13 cellular contexts compared by ENCODE assay signal in the genomic region with DNA sequence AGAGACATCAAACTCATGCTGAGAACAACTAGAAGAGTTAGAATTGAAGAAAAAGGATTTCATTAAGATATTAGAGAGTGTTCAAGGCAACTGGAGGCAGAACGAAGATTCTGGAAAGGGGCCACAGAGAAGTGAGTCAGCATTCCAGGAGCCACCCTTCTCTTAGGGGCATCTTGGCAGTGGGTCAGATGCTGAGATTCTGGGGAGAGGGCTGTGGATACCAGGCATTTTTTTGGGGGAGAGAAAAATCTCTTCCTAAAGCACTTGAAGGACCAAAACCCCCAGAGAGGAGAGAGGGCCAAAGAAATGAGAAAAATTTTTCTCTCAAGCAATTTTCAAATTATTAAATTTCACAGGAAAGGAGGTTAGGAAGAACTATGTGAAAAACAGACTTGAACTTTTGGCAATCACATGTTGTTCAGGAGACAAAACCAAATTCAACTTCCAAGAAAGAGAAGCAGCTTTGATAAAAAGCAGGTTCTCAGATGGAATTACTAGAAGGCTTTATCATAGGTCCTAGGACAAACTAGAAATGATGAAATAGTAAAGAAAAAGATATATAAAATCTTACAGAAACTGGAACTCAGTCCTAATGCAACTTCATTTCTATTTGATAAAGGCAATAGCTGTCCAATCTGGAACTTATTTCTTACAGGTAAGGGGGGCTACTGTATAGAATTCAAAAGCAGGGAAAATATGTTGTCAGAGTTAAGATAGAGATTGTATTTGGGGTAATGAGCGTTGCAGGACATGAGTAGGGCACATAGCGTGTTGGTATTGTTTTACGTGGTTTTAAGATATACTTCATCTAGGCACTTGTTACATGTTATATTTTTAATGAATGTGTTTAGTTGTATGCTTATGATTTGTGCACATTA. TPM values are rescaled to one million over a fixed set of nuclear protein-coding genes. Genes with fewer than 3 reads are reported as not detected.
DNase-seq lines count a peak whose midpoint lies in the region; ATAC-seq and TF ChIP-seq lines count a peak whose summit lies in the region.
"Had no signal": no experiment of that assay in that cellular context is flagged by ENCODE, and none has a peak within 500 bp of the region (broad histone marks: within the 10 kb centered on the region; RNA-seq: fewer than 3 reads in every experiment).

No MANE protein-coding gene starts in this region.

- 80 to 89% methylated on average over 4 of the region's 4 CpGs for WGBS in transverse colon (ENCODE audit: low coverage in 1 of 2), 2 donors

- H3K4me3 ChIP-seq in BLaER1 = no peak overlapping the region
- no peak overlapping the region for H3K4me3 ChIP-seq in transverse colon
- H3K4me3 ChIP-seq: esophagus muscularis mucosa had no signal

- no peaks in the 10 kb centered on the region for H3K27me3 ChIP-seq in BLaER1
- H3K27me3 ChIP-seq in transverse colon = no peaks in the 10 kb centered on the region
- H3K27me3 ChIP-seq: esophagus muscularis mucosa had no signal

- peak overlapping the region; percentile 68 for H3K9ac ChIP-seq in BLaER1
- H3K9ac ChIP-seq: parathyroid adenoma had no signal

- H3K4me1 ChIP-seq in BLaER1 (peaks cover 67% of the 10 kb centered on the region), transverse colon (peaks cover 0 to 9% (median 3%) of the 10 kb centered on the region in 4 donors)
- H3K4me1 ChIP-seq: parathyroid adenoma had no signal

- peak overlapping the region; percentile 88 for H3K4me2 ChIP-seq in BLaER1

- H3K4me3 Mint-ChIP-seq in activated T-helper 2 cell treated with anti-CD3 and anti-CD28 coated beads, Interferon-gamma antibody, Interleukin-2, Interleukin-4, amounts not matched to agents 10 μg/mL and 5 μg/mL and 100 μg/mL, durations not matched to agents 14 hours and 24 hours and 36 hours (ENCODE audit: low read depth) = peak overlapping the region; percentile 93
- H3K4me3 Mint-ChIP-seq in memory B cell = peak overlapping the region; percentile 39

- in situ Hi-C loops in transverse colon (cut with MboI; ENCODE audit: low pct_ligation_motif_present in 1 of 4, low pct_unique_long_range_greater_than_20kb in 1 of 4, low sequenced_read_pairs in 3 of 4) = no loop called here

- H4K20me1 ChIP-seq in BLaER1 = no peaks in the 10 kb centered on the region

- no peak for TF ChIP-seq EP300 in transverse colon (IDR thresholded peaks at IDR 0.05; ENCODE audit: low read depth)

- no peaks in the 10 kb centered on the region for H3K9me3 Mint-ChIP-seq in activated T-helper 2 cell treated with anti-CD3 and anti-CD28 coated beads, Interferon-gamma antibody, Interleukin-2, Interleukin-4, amounts not matched to agents 10 μg/mL and 5 μg/mL and 100 μg/mL, durations not matched to agents 14 hours and 24 hours and 36 hours
- H3K9me3 Mint-ChIP-seq in memory B cell = peaks cover 2% of the 10 kb centered on the region

- H3K27ac ChIP-seq in BLaER1 = peak overlapping the region; percentile 76
- H3K27ac ChIP-seq in transverse colon = peak overlapping the region in 2 of 4 donors; percentile 2 to 29
- H3K27ac ChIP-seq: parathyroid adenoma had no signal

- H3K36me3 ChIP-seq in BLaER1 (peaks cover 5% of the 10 kb centered on the region; the same call in 1 of the 2 replicates), transverse colon (no peaks in the 10 kb centered on the region)

- no peak for DNase-seq in activated T-helper 2 cell treated with anti-CD3 and anti-CD28 coated beads, Interferon-gamma antibody, Interleukin-2, Interleukin-4, amounts not matched to agents 10 μg/mL and 5 μg/mL and 100 μg/mL, durations not matched to agents 14 hours and 24 hours and 36 hours (ENCODE audit: low spot score)
- DNase-seq in memory B cell (ENCODE audit: low spot score in 2 of 2) (no peak), transverse colon (no peak)
- DNase-seq in stimulated activated CD4-positive, alpha-beta T cell treated with anti-CD3 and anti-CD28 coated beads, Interleukin-12 subunit alpha, Interleukin-12 subunit beta, amount 100 ng/mL, for 4 hours = no peak
- no peak for DNase-seq in stimulated activated CD4-positive, alpha-beta T cell treated with anti-CD3 and anti-CD28 coated beads, Interleukin-2, amount 100 ng/mL, for 24 hours
- DNase-seq: anterior cingulate cortex, NCI-H2081 had no signal

- H3K4me1 Mint-ChIP-seq in activated T-helper 2 cell treated with anti-CD3 and anti-CD28 coated beads, Interferon-gamma antibody, Interleukin-2, Interleukin-4, amounts not matched to agents 10 μg/mL and 5 μg/mL and 100 μg/mL, durations not matched to agents 14 hours and 24 hours and 36 hours (ENCODE audit: low read depth) = peaks cover 45% of the 10 kb centered on the region
- H3K4me1 Mint-ChIP-seq in memory B cell = peaks cover 54% of the 10 kb centered on the region

- ATAC-seq in memory B cell (ENCODE audit: low read depth) (no peak), GM21717 (IDR thresholded peaks at IDR 0.05; ENCODE audit: unreplicated experiment) (no peak)
- ATAC-seq: Panc1 had no signal

- H3K9me3 ChIP-seq in BLaER1 (peaks cover 10% of the 10 kb centered on the region; the same call in 1 of the 2 replicates), transverse colon (no peaks in the 10 kb centered on the region)
- H3K9me3 ChIP-seq: esophagus muscularis mucosa had no signal

- H3K36me3 Mint-ChIP-seq in activated T-helper 2 cell treated with anti-CD3 and anti-CD28 coated beads, Interferon-gamma antibody, Interleukin-2, Interleukin-4, amounts not matched to agents 10 μg/mL and 5 μg/mL and 100 μg/mL, durations not matched to agents 14 hours and 24 hours and 36 hours (ENCODE audit: low read depth) = peaks cover 80% of the 10 kb centered on the region
- H3K36me3 Mint-ChIP-seq in memory B cell = peaks cover 35% of the 10 kb centered on the region

- peak overlapping the region; percentile 97 for H3K27ac Mint-ChIP-seq in activated T-helper 2 cell treated with anti-CD3 and anti-CD28 coated beads, Interferon-gamma antibody, Interleukin-2, Interleukin-4, amounts not matched to agents 10 μg/mL and 5 μg/mL and 100 μg/mL, durations not matched to agents 14 hours and 24 hours and 36 hours
- peak overlapping the region; percentile 91 for H3K27ac Mint-ChIP-seq in memory B cell

- no peaks in the 10 kb centered on the region for H3K27me3 Mint-ChIP-seq in activated T-helper 2 cell treated with anti-CD3 and anti-CD28 coated beads, Interferon-gamma antibody, Interleukin-2, Interleukin-4, amounts not matched to agents 10 μg/mL and 5 μg/mL and 100 μg/mL, durations not matched to agents 14 hours and 24 hours and 36 hours (ENCODE audit: low read depth)
- no peaks in the 10 kb centered on the region for H3K27me3 Mint-ChIP-seq in memory B cell

- intact Hi-C loops in activated T-helper 2 cell treated with anti-CD3 and anti-CD28 coated beads, Interferon-gamma antibody, Interleukin-2, Interleukin-4, amounts not matched to agents 10 μg/mL and 5 μg/mL and 100 μg/mL, durations not matched to agents 14 hours and 24 hours and 36 hours (cut with micrococcal nuclease) = loop anchor here (1.0 to 10.0 kb wide), 5 partner anchors 18 to 424 kb away; a partner anchor contains a TSS
- intact Hi-C loops in transverse colon (cut with DNase I; ENCODE audit: low total_unique reads) = no loop called here

- no peak for TF ChIP-seq CTCF in transverse colon (IDR thresholded peaks at IDR 0.05)

- TF ChIP-seq POLR2A in GM19193 (IDR thresholded peaks at IDR 0.05; ENCODE audit: extremely low read depth, insufficient read depth, insufficient read length) (peak; percentile 3), transverse colon (IDR thresholded peaks at IDR 0.05) (no peak)

RNA-seq across cellular contexts. Expression of a gene that starts 1.1 kb away (rescaled TPM):
- 350 and 351 TPM in 2 replicates for total RNA-seq in activated T-helper 2 cell treated with anti-CD3 and anti-CD28 coated beads, Interferon-gamma antibody, Interleukin-2, Interleukin-4, amounts not matched to agents 10 μg/mL and 5 μg/mL and 100 μg/mL, durations not matched to agents 14 hours and 24 hours and 36 hours
- total RNA-seq in transverse colon = 10 to 100 TPM in 2 of 4 donors, 1 to 10 TPM in 2; 5.4 to 23.3 (median 9.3) TPM

Comparison
In these comparisons a context has a peak if more than half of its experiments do, and no peak if none do; other contexts are left out.
1. RNA of a gene that starts 1.1 kb away (total RNA-seq): 350 to 351 TPM in activated T-helper 2 cell treated with anti-CD3 and anti-CD28 coated beads, Interferon-gamma antibody, Interleukin-2, Interleukin-4, amounts not matched to agents 10 μg/mL and 5 μg/mL and 100 μg/mL, durations not matched to agents 14 hours and 24 hours and 36 hours; 5.4 to 23.3 TPM in transverse colon; every median in the first group is over 10 times any median in the second.